Comparison of ENCODE assay signal across 8 cellular contexts in genomic region chr17:60077672-60078519, GRCh38. TPM values are rescaled to one million over a fixed set of nuclear protein-coding genes. Genes with fewer than 3 reads are reported as not detected.
DNase-seq lines count a peak whose midpoint lies in the region; ATAC-seq and TF ChIP-seq lines count a peak whose summit lies in the region.

No MANE protein-coding gene starts in this region.

- H3K4me1 ChIP-seq in colonic mucosa: peaks cover 12% of the 10 kb centered on the region
- peaks cover 0 to 30% (median 23%) of the 10 kb centered on the region in 4 donors for H3K4me1 ChIP-seq in stomach

- H3K4me3 Mint-ChIP-seq in memory B cell: peak overlapping the region; percentile 97

- no peaks in the 10 kb centered on the region for H3K9me3 Mint-ChIP-seq in memory B cell

- H3K4me3 ChIP-seq in colonic mucosa: peak overlapping the region; percentile 70
- peak overlapping the region; percentile 67 to 78 (median 71) for H3K4me3 ChIP-seq in stomach

- intact Hi-C loops in colonic mucosa (cut with DNase I): no loop called here
- intact Hi-C loops in stomach (cut with DNase I; ENCODE audit: low total_unique reads): no loop called here

- peaks cover 28% of the 10 kb centered on the region for H3K4me1 Mint-ChIP-seq in memory B cell

- no peak for TF ChIP-seq CTCF in colonic mucosa (IDR thresholded peaks at IDR 0.05)
- no peak for TF ChIP-seq CTCF in stomach (IDR thresholded peaks at IDR 0.05)

- H3K27me3 ChIP-seq in colonic mucosa (no peaks in the 10 kb centered on the region), stomach (no peaks in the 10 kb centered on the region)

- DNase-seq in activated effector memory CD4-positive, alpha-beta T cell treated with anti-CD3 and anti-CD28 coated beads, Interleukin-2, amount 50 U/mL, for 16 hours: peak; percentile 83
- DNase-seq in activated effector memory CD4-positive, alpha-beta T cell treated with Interleukin-2 at 50 U/mL for 16 hours: no peak
- peak; percentile 27 for DNase-seq in UCSD-AML1 (lab: John Stamatoyannopoulos, UW; ENCODE audit: unreplicated experiment)
- DNase-seq in colonic mucosa: no peak
- peak in 1 of 2 donors; percentile 18 for DNase-seq in memory B cell (ENCODE audit: low spot score in 2 of 2)
- DNase-seq in stomach: no peak
- DNase-seq in NCI-H524 treated with DMSO at 0.1 percent for 48 hours (lab: John Stamatoyannopoulos, UW): no peak

- no peak for TF ChIP-seq EP300 in stomach (IDR thresholded peaks at IDR 0.05)

- H3K36me3 ChIP-seq in colonic mucosa (peaks cover 12% of the 10 kb centered on the region), stomach (peaks cover 8 to 37% (median 35%) of the 10 kb centered on the region in 4 donors)

- peaks cover 11% of the 10 kb centered on the region for H3K36me3 Mint-ChIP-seq in memory B cell

- WGBS in stomach, 5 donors: 19 to 21% (median 20%) methylated on average over 18 of the region's 18 CpGs

- H3K27me3 Mint-ChIP-seq in memory B cell: no peaks in the 10 kb centered on the region

- H3K9me3 ChIP-seq in colonic mucosa (no peaks in the 10 kb centered on the region), stomach (no peaks in the 10 kb centered on the region)

- peak overlapping the region; percentile 91 for H3K27ac ChIP-seq in colonic mucosa
- H3K27ac ChIP-seq in stomach: peak overlapping the region; percentile 74 to 87 (median 81)

- H3K9ac ChIP-seq in colonic mucosa (ENCODE audit: low read depth in 2 of 2, low read length in 2 of 2): peak overlapping the region in 1 of 2 donors; percentile 74

- peak; percentile 25 for ATAC-seq in HG03432 (IDR thresholded peaks at IDR 0.05; ENCODE audit: unreplicated experiment)
- peak; percentile 59 for ATAC-seq in memory B cell (ENCODE audit: low read depth)

- no peak for TF ChIP-seq POLR2A in stomach (IDR thresholded peaks at IDR 0.05)

- H3K27ac Mint-ChIP-seq in memory B cell: peak overlapping the region; percentile 96

RNA-seq across cellular contexts. Expression of gene HEATR6, which starts 0.8 kb away (rescaled TPM):
- 10 to 100 TPM in 1 of 2 donors, 1 to 10 TPM in 1; 9.7 to 12.0 TPM for total RNA-seq in colonic mucosa
- 10 to 100 TPM in 3 of 5 donors, 1 to 10 TPM in 2; 4.1 to 58.2 (median 11.7) TPM for total RNA-seq in stomach
- 1 to 10 TPM; 2.1 to 7.6 (median 2.7) TPM for polyA plus RNA-seq in stomach

Comparison
In these comparisons a context has a peak if more than half of its experiments do, and no peak if none do; other contexts are left out.
1. DNase-seq: peak in activated effector memory CD4-positive, alpha-beta T cell treated with anti-CD3 and anti-CD28 coated beads, Interleukin-2, amount 50 U/mL, for 16 hours (single experiment) and UCSD-AML1 (single experiment); none in activated effector memory CD4-positive, alpha-beta T cell treated with Interleukin-2 at 50 U/mL for 16 hours (single experiment), colonic mucosa (single experiment), stomach (single experiment) and NCI-H524 treated with DMSO at 0.1 percent for 48 hours (single experiment).